Comparison of ENCODE assay signal across 32 cellular contexts in genomic region chr1:42741706-42742105, GRCh38. TPM values are rescaled to one million over a fixed set of nuclear protein-coding genes. Genes with fewer than 3 reads are reported as not detected.
DNase-seq lines count a peak whose midpoint lies in the region; ATAC-seq and TF ChIP-seq lines count a peak whose summit lies in the region.
"Had no signal": no experiment of that assay in that cellular context is flagged by ENCODE, and none has a peak within 500 bp of the region (broad histone marks: within the 10 kb centered on the region; RNA-seq: fewer than 3 reads in every experiment).

No MANE protein-coding gene starts in this region.

- H3K56ac ChIP-seq in IMR-90 (ENCODE audit: extremely low read depth, insufficient read depth, low read length) (no peak overlapping the region), mesendoderm (ENCODE audit: low read length) (no peak overlapping the region)

- H3K9ac ChIP-seq in mammary epithelial cell (ENCODE audit: insufficient read depth, low read length), result no peak overlapping the region
- H3K9ac ChIP-seq in IMR-90 (ENCODE audit: low read depth, low read length), result no peak overlapping the region
- H3K9ac ChIP-seq in mesendoderm (ENCODE audit: low read length), result no peak overlapping the region

- H3K79me2 ChIP-seq in mammary epithelial cell (ENCODE audit: insufficient read depth, low read length) (no peaks in the 10 kb centered on the region), mesendoderm (ENCODE audit: control insufficient read depth, insufficient read depth, low read length) (no peaks in the 10 kb centered on the region)

- H3K4ac ChIP-seq in IMR-90 (ENCODE audit: low read depth, low read length), result no peak overlapping the region
- no peak overlapping the region for H3K4ac ChIP-seq in mesendoderm (ENCODE audit: low read depth, low read length)

- H2BK120ac ChIP-seq in IMR-90 (ENCODE audit: low read depth, low read length) (no peak overlapping the region), mesendoderm (ENCODE audit: low read depth, low read length) (no peak overlapping the region)

- no peak overlapping the region for H3K14ac ChIP-seq in IMR-90 (replicated peaks; ENCODE audit: low read depth, low read length)

- CTCF ChIA-PET in mammary epithelial cell (lab: Charles Lee; ENCODE audit: low non-redundant PET) (no interaction called here), IMR-90 (lab: Yijun Ruan, JAX) (no interaction called here)

- H3K23ac ChIP-seq in IMR-90 (ENCODE audit: low read depth, low read length) (no peak overlapping the region), mesendoderm (ENCODE audit: low read length) (peak overlapping the region; percentile 29)

- DNase-seq in breast epithelium (ENCODE audit: low spot score in 2 of 2) (no peak), mammary epithelial cell (no peak), IMR-90 (no peak), mesendoderm (no peak), substantia nigra (lab: John Stamatoyannopoulos, UW) (no peak), NOMO-1 treated with dmso at 0.1 percent for 144 hours (lab: John Stamatoyannopoulos, UW; ENCODE audit: unreplicated experiment) (no peak), GM10266 (ENCODE audit: extremely low spot score) (no peak), NCI-H526 treated with DMSO at 0.1 percent for 48 hours (lab: John Stamatoyannopoulos, UW) (no peak)
- DNase-seq: 8988T; ACHN; BE2C; Calu3; CD8-positive, alpha-beta memory T cell; DMS79 treated with DMSO at 0.1 percent for 48 hours; GF-D8; HFFc6; Kasumi-1; MV-4-11; NCI-H1105; NCI-H1436 treated with DMSO at 0.1 percent for 48 hours; NCI-H187 treated with DMSO at 0.1 percent for 48 hours; NCI-H2171 treated with DMSO at 0.1 percent for 48 hours; NCI-H345; NCI-H524; NCI-H774; PC-9; Right ventricle myocardium superior had no signal

- H2AK5ac ChIP-seq in IMR-90 (ENCODE audit: low read depth, low read length), result no peak overlapping the region
- peak overlapping the region; percentile 32 for H2AK5ac ChIP-seq in mesendoderm (ENCODE audit: low read length)

- H3K27ac ChIP-seq in breast epithelium, result peak overlapping the region; percentile 36 to 78
- no peak overlapping the region for H3K27ac ChIP-seq in mammary epithelial cell (ENCODE audit: insufficient read depth, low read depth, low read length)
- no peak overlapping the region for H3K27ac ChIP-seq in IMR-90 (ENCODE audit: insufficient read depth, low read length)
- no peak overlapping the region for H3K27ac ChIP-seq in mesendoderm (ENCODE audit: low read depth, low read length)
- H3K27ac ChIP-seq in substantia nigra (ENCODE audit: low read depth, low read length, poor library complexity, severe bottlenecking), result peak overlapping the region; percentile 12
- H3K27ac ChIP-seq: PC-9, SJSA1 had no signal

- H3K4me2 ChIP-seq in mammary epithelial cell (ENCODE audit: insufficient read depth, low read depth, low read length), result no peak overlapping the region
- H3K4me2 ChIP-seq in IMR-90 (ENCODE audit: low read depth, low read length), result no peak overlapping the region
- no peak overlapping the region for H3K4me2 ChIP-seq in mesendoderm (ENCODE audit: low read length)
- H3K4me2 ChIP-seq: PC-9 had no signal

- 100% methylated on average over 3 of the region's 4 CpGs for WGBS in mammary epithelial cell (ENCODE audit: low coverage, missing lambda C conversion rate)
- WGBS in IMR-90 (ENCODE audit: extremely low coverage in 2 of 2, insufficient read length in 1 of 2), 2 experiments, result no CpG with 5 or more reads among the region's 4 CpGs
- no CpG with 5 or more reads among the region's 4 CpGs for WGBS in mesendoderm (ENCODE audit: extremely low coverage, insufficient coverage, low lambda C conversion rate)

- no peaks in the 10 kb centered on the region for H3K9me3 ChIP-seq in breast epithelium
- H3K9me3 ChIP-seq in mammary epithelial cell (replicated peaks; ENCODE audit: insufficient read depth, low read length), result no peaks in the 10 kb centered on the region
- H3K9me3 ChIP-seq in IMR-90 (ENCODE audit: control insufficient read depth, insufficient read depth, low read length), result no peaks in the 10 kb centered on the region
- H3K9me3 ChIP-seq: BE2C, SJSA1 had no signal

- no peak overlapping the region for H3K18ac ChIP-seq in IMR-90 (ENCODE audit: low read depth, low read length)
- no peak overlapping the region for H3K18ac ChIP-seq in mesendoderm (ENCODE audit: low read length)

- H4K91ac ChIP-seq in IMR-90 (ENCODE audit: insufficient read depth, low read depth, low read length), result no peak overlapping the region

- H4K8ac ChIP-seq in IMR-90 (ENCODE audit: low read depth in 2 of 2, low read length in 2 of 2) (no peak overlapping the region), mesendoderm (ENCODE audit: low read depth, low read length) (no peak overlapping the region)

- no peak for ATAC-seq in IMR-90 (ENCODE audit: low read depth)
- ATAC-seq: K562 had no signal

- no peaks in the 10 kb centered on the region for H3K36me3 ChIP-seq in breast epithelium
- H3K36me3 ChIP-seq in mammary epithelial cell (ENCODE audit: insufficient read depth, low read length), result no peaks in the 10 kb centered on the region
- H3K36me3 ChIP-seq in IMR-90 (ENCODE audit: control insufficient read depth, insufficient read depth, low read length), result peaks cover 12% of the 10 kb centered on the region
- no peaks in the 10 kb centered on the region for H3K36me3 ChIP-seq in mesendoderm (ENCODE audit: control insufficient read depth, insufficient read depth, low read length)

- H4K5ac ChIP-seq in IMR-90 (ENCODE audit: low read depth, low read length), result no peak overlapping the region
- H4K5ac ChIP-seq in mesendoderm (ENCODE audit: low read length), result no peak overlapping the region

- H2BK5ac ChIP-seq in IMR-90 (ENCODE audit: low read depth, low read length, poor library complexity, severe bottlenecking) (no peak overlapping the region), mesendoderm (ENCODE audit: low read length) (no peak overlapping the region)

- H3K79me1 ChIP-seq in IMR-90 (ENCODE audit: low read depth in 1 of 2, low read length in 2 of 2), result no peaks in the 10 kb centered on the region; a peak in 1 of 4 replicates
- H3K79me1 ChIP-seq in mesendoderm (ENCODE audit: low read length), result no peaks in the 10 kb centered on the region

- H3K27me3 ChIP-seq in breast epithelium (no peaks in the 10 kb centered on the region), mammary epithelial cell (ENCODE audit: insufficient read depth, low read length) (no peaks in the 10 kb centered on the region), IMR-90 (ENCODE audit: control insufficient read depth, insufficient read depth, low read length) (no peaks in the 10 kb centered on the region; the same call in 1 of the 2 replicates), mesendoderm (ENCODE audit: insufficient read depth, low read length, poor library complexity) (no peaks in the 10 kb centered on the region)
- H3K27me3 ChIP-seq: BE2C, SJSA1 had no signal

- H3K4me3 ChIP-seq in breast epithelium (no peak overlapping the region), mammary epithelial cell (replicated peaks in 1 of 3; ENCODE audit: insufficient read depth in 1 of 3, low read depth in 2 of 3, low read length in 3 of 3) (no peak overlapping the region), IMR-90 (ENCODE audit: insufficient read depth, low read depth, low read length) (no peak overlapping the region), mesendoderm (ENCODE audit: low read length) (no peak overlapping the region)
- H3K4me3 ChIP-seq: K562, PC-9, SJSA1 had no signal

- BruUV-seq in mammary epithelial cell (replicated peaks; lab: Mats Ljungman, UMichigan) (no TSS peak), IMR-90 (replicated peaks; lab: Mats Ljungman, UMichigan) (no TSS peak)

- in situ Hi-C loops in mammary epithelial cell (cut with MboI; ENCODE audit: low sequenced_read_pairs in 2 of 2), result loop anchor here in 1 of 2 donors (25.0 kb wide), 1 partner anchor 154 kb away; no protein-coding TSS in a partner anchor
- in situ Hi-C loops in IMR-90 (cut with MboI; ENCODE audit: low sequenced_read_pairs), result no loop called here

- POLR2A ChIA-PET in IMR-90 (lab: Charles Lee; ENCODE audit: unreplicated experiment), result interaction anchor here (0.5 kb wide), 1 partner anchor 20 kb away, joined by 3 read pairs; no protein-coding TSS in a partner anchor

- H2AFZ ChIP-seq in mammary epithelial cell (ENCODE audit: low read depth, low read length) (no peak overlapping the region), IMR-90 (replicated peaks; ENCODE audit: low read length, poor library complexity) (peak overlapping the region; percentile 52)
- H2AFZ ChIP-seq: PC-9 had no signal

- H4K20me1 ChIP-seq in mammary epithelial cell (ENCODE audit: insufficient read depth, low read length) (no peaks in the 10 kb centered on the region), IMR-90 (ENCODE audit: insufficient read depth, low read length) (peaks cover 9% of the 10 kb centered on the region)

- no peak for TF ChIP-seq RAD21 in IMR-90 (IDR thresholded peaks at IDR 0.05; ENCODE audit: low read length)

- H2AK9ac ChIP-seq in IMR-90 (replicated peaks; ENCODE audit: low read depth, low read length, poor library complexity), result no peak overlapping the region

- no peak overlapping the region for H2BK15ac ChIP-seq in IMR-90 (ENCODE audit: low read depth, low read length)
- H2BK15ac ChIP-seq in mesendoderm (replicated peaks; ENCODE audit: low read depth), result no peak overlapping the region

- H3K9me1 ChIP-seq in IMR-90 (ENCODE audit: insufficient read depth, low read length), result peaks cover 1% of the 10 kb centered on the region; the same call in 1 of the 2 replicates

- TF ChIP-seq POLR2A in breast epithelium (IDR thresholded peaks at IDR 0.05), result no peak
- TF ChIP-seq POLR2A in IMR-90 (IDR thresholded peaks at IDR 0.05; ENCODE audit: low read depth, low read length), result no peak

- no peak for TF ChIP-seq CTCF in breast epithelium (IDR thresholded peaks at IDR 0.05)
- TF ChIP-seq CTCF in mammary epithelial cell (conservative IDR thresholded peaks at IDR 0.05 in 1 of 2, IDR thresholded peaks at IDR 0.05 in 1 of 2; ENCODE audit: extremely low read depth in 1 of 2, insufficient read depth in 1 of 2, low read depth in 1 of 2, low read length in 2 of 2), result no peak
- no peak for TF ChIP-seq CTCF in IMR-90 (conservative IDR thresholded peaks at IDR 0.05; ENCODE audit: low read depth, low read length)
- no peak for TF ChIP-seq CTCF in GM10266 (IDR thresholded peaks at IDR 0.05; ENCODE audit: control insufficient read depth, insufficient read depth, low read depth, missing control alignments)

- dilution Hi-C loops in mammary epithelial cell (cut with HindIII; ENCODE audit: low sequenced_read_pairs), result loop anchor here (5.0 kb wide), 1 partner anchor 59 kb away; the partner anchor contains the start of gene YBX1
- dilution Hi-C loops in IMR-90 (cut with HindIII; ENCODE audit: low sequenced_read_pairs, unreplicated experiment), result no loop called here

- H3K4me1 ChIP-seq in breast epithelium (no peaks in the 10 kb centered on the region), mammary epithelial cell (ENCODE audit: insufficient read depth, low read length) (peaks cover 34% of the 10 kb centered on the region), IMR-90 (ENCODE audit: control insufficient read depth, insufficient read depth, low read length) (no peaks in the 10 kb centered on the region), mesendoderm (ENCODE audit: control insufficient read depth, low read depth, low read length) (peaks cover 4% of the 10 kb centered on the region)
- H3K4me1 ChIP-seq: BE2C, SJSA1 had no signal

- H2BK20ac ChIP-seq in IMR-90 (ENCODE audit: low read depth, low read length), result no peak overlapping the region

- intact Hi-C loops in breast epithelium (cut with DNase I; ENCODE audit: low total_unique reads) (no loop called here), mammary epithelial cell (cut with micrococcal nuclease) (loop anchor here (2.0 kb wide), 1 partner anchor 59 kb away; the partner anchor contains the start of gene YBX1), IMR-90 (cut with micrococcal nuclease) (no loop called here)

RNA-seq across cellular contexts. Expression of gene CLDN19, which starts 1.7 kb away (rescaled TPM):
- total RNA-seq in breast epithelium (1 to 10 TPM in 2 of 3 donors, not detected in 1; 2.9 to 3.1 TPM), mammary epithelial cell (1 to 10 TPM in 1 of 2 donors, not detected in 1; 2.5 TPM), IMR-90 (2012; rRNA removed) (not detected in 2 replicates)
- polyA plus RNA-seq in mammary epithelial cell (0.10 TPM), IMR-90 (2012; rRNA removed) (not detected in 2 replicates)
- not detected for polyA minus RNA-seq in mammary epithelial cell
- not detected in 2 replicates for polyA plus RNA-seq in IMR-90 (2012; cell fraction: cytosol; rRNA removed)
- not detected in 2 replicates for polyA plus RNA-seq in IMR-90 (2012; cell fraction: nucleus; rRNA removed; ENCODE audit: low replicate concordance)
- polyA plus RNA-seq in mesendoderm (2013, experiment 1 of 2), result 3.5 TPM
- polyA plus RNA-seq in mesendoderm (2013, experiment 2 of 2), result 3.7 TPM
- total RNA-seq: Calu3; CD8-positive, alpha-beta memory T cell; HFFc6; K562; M059J; PC-9; Right ventricle myocardium superior; RPMI7951; SJSA1 had no signal
- polyA plus RNA-seq: CD14-positive monocyte; CD8-positive, alpha-beta memory T cell; K562 had no signal

RNA-seq across cellular contexts. Expression of gene P3H1, which starts 25.1 kb away (rescaled TPM):
- total RNA-seq in breast epithelium, result 10 to 100 TPM; 23.1 to 34.9 (median 34.4) TPM
- 10 to 100 TPM; 40.1 to 44.0 TPM for total RNA-seq in mammary epithelial cell
- 42.5 TPM for polyA plus RNA-seq in mammary epithelial cell
- 30.0 TPM for polyA minus RNA-seq in mammary epithelial cell
- 85.3 and 108 TPM in 2 replicates for total RNA-seq in IMR-90 (2012; rRNA removed)
- polyA plus RNA-seq in IMR-90 (2012; rRNA removed), result 210 and 236 TPM in 2 replicates
- 179 and 195 TPM in 2 replicates for polyA plus RNA-seq in IMR-90 (2012; cell fraction: cytosol; rRNA removed)
- 280 and 570 TPM in 2 replicates for polyA plus RNA-seq in IMR-90 (2012; cell fraction: nucleus; rRNA removed; ENCODE audit: low replicate concordance)
- polyA plus RNA-seq in mesendoderm (2013, experiment 1 of 2), result 27.0 TPM
- 27.9 TPM for polyA plus RNA-seq in mesendoderm (2013, experiment 2 of 2)

RNA-seq across cellular contexts. Expression of gene C1orf50, which starts 25.3 kb away (rescaled TPM):
- total RNA-seq in breast epithelium (10 to 100 TPM in 1 of 3 donors, 1 to 10 TPM in 2; 5.2 to 10.8 (median 6.7) TPM), mammary epithelial cell (10 to 100 TPM in 1 of 2 donors, 1 to 10 TPM in 1; 4.0 to 11.0 TPM), IMR-90 (2012; rRNA removed) (2.0 and 3.9 TPM in 2 replicates)
- polyA plus RNA-seq in mammary epithelial cell (5.8 TPM), IMR-90 (2012; rRNA removed) (4.7 and 6.0 TPM in 2 replicates)
- not detected for polyA minus RNA-seq in mammary epithelial cell
- 0.88 and 2.3 TPM in 2 replicates for polyA plus RNA-seq in IMR-90 (2012; cell fraction: cytosol; rRNA removed)
- 0.64 and 7.0 TPM in 2 replicates for polyA plus RNA-seq in IMR-90 (2012; cell fraction: nucleus; rRNA removed; ENCODE audit: low replicate concordance)
- polyA plus RNA-seq in mesendoderm (2013, experiment 1 of 2), result 2.6 TPM
- 2.4 TPM for polyA plus RNA-seq in mesendoderm (2013, experiment 2 of 2)

RNA-seq across cellular contexts. Expression of gene TMEM269, which starts 43.1 kb away (rescaled TPM):
- total RNA-seq in breast epithelium, result under 1 TPM; under 0.01 to 0.59 (median 0.16) TPM
- total RNA-seq in mammary epithelial cell, result under 1 TPM in 1 of 2 donors, not detected in 1; 0.16 TPM
- 0.02 TPM for polyA plus RNA-seq in mammary epithelial cell
- not detected for polyA minus RNA-seq in mammary epithelial cell
- not detected in 2 replicates for total RNA-seq in IMR-90 (2012; rRNA removed)
- 0.14 TPM in 1 of 2 replicates, not detected in the other for polyA plus RNA-seq in IMR-90 (2012; rRNA removed)
- not detected in 2 replicates for polyA plus RNA-seq in IMR-90 (2012; cell fraction: cytosol; rRNA removed)
- polyA plus RNA-seq in IMR-90 (2012; cell fraction: nucleus; rRNA removed; ENCODE audit: low replicate concordance), result 0.02 and 0.06 TPM in 2 replicates
- polyA plus RNA-seq in mesendoderm (2013, experiment 1 of 2), result 0.06 TPM
- polyA plus RNA-seq in mesendoderm (2013, experiment 2 of 2), result 0.07 TPM
- total RNA-seq: HFFc6, Right ventricle myocardium superior, RPMI7951, SJSA1 had no signal
- polyA plus RNA-seq: CD14-positive monocyte; CD8-positive, alpha-beta memory T cell had no signal

RNA-seq across cellular contexts. Expression of gene YBX1, which starts 59.5 kb away (rescaled TPM):
- total RNA-seq in breast epithelium (100 to 1,000 TPM; 332 to 694 (median 485) TPM), mammary epithelial cell (100 to 1,000 TPM; 442 to 862 TPM), IMR-90 (2012; rRNA removed) (843 and 1,307 TPM in 2 replicates)
- polyA plus RNA-seq in mammary epithelial cell (1,097 TPM), IMR-90 (2012; rRNA removed) (605 and 617 TPM in 2 replicates)
- polyA minus RNA-seq in mammary epithelial cell, result 959 TPM
- polyA plus RNA-seq in IMR-90 (2012; cell fraction: cytosol; rRNA removed), result 276 and 383 TPM in 2 replicates
- polyA plus RNA-seq in IMR-90 (2012; cell fraction: nucleus; rRNA removed; ENCODE audit: low replicate concordance), result 119 and 353 TPM in 2 replicates
- polyA plus RNA-seq in mesendoderm (2013, experiment 1 of 2), result 1,698 TPM
- polyA plus RNA-seq in mesendoderm (2013, experiment 2 of 2), result 1,742 TPM

Comparison
In these comparisons a context has a peak if more than half of its experiments do, and no peak if none do; other contexts are left out.
1. H3K27ac ChIP-seq: peak in breast epithelium (2 of 2) and substantia nigra (single experiment); none in mammary epithelial cell (single experiment), IMR-90 (single experiment) and mesendoderm (single experiment).